In the genomic region with DNA sequence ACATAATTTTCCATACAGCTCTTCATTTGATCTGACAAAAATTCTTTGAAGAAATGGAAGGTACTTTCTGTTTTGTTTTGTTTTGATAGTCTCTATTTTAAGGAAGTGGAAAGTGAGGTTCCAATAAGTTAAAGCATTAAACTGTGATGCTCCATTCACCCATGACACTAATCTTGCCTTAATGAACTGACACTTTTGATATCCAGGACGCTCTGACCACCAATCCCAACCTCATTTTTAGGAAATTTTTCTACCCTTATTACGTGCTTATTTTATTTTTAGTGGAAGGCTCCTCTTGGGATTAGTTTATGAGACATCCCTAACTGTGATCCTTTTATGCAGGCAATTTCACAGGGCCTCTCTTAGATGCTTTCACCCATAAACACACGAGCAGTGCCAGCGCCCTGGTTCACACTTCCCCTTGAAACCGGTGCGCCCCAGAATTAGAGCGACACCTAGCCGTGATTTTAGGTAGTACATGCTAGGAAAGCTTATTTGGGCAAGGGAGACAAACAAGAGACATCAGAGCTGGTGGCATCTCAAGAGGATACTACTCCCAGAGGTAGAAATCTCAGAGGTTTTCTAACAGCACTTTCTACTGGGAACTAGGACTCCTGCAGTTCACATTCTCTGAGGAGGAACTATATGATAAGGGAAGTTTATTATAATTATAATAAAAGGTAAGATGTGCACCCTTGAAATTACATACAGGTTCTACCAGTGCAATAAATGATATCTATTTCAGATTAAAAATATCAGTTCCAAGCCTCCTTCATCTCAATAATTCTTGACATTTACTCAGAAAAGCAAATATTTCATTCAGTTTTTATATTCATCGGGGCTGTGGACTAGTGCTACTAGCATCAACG, we compare ENCODE assay signal across 1 cellular context.
TF ChIP-seq lines count a peak whose summit lies in the region.

No MANE protein-coding gene starts in this region.

TF ChIP-seq in HepG2, 621 proteins besides CTCF, POLR2A, EP300 and RAD21 (continued from another document):
- TF ChIP-seq, protein P1, sequence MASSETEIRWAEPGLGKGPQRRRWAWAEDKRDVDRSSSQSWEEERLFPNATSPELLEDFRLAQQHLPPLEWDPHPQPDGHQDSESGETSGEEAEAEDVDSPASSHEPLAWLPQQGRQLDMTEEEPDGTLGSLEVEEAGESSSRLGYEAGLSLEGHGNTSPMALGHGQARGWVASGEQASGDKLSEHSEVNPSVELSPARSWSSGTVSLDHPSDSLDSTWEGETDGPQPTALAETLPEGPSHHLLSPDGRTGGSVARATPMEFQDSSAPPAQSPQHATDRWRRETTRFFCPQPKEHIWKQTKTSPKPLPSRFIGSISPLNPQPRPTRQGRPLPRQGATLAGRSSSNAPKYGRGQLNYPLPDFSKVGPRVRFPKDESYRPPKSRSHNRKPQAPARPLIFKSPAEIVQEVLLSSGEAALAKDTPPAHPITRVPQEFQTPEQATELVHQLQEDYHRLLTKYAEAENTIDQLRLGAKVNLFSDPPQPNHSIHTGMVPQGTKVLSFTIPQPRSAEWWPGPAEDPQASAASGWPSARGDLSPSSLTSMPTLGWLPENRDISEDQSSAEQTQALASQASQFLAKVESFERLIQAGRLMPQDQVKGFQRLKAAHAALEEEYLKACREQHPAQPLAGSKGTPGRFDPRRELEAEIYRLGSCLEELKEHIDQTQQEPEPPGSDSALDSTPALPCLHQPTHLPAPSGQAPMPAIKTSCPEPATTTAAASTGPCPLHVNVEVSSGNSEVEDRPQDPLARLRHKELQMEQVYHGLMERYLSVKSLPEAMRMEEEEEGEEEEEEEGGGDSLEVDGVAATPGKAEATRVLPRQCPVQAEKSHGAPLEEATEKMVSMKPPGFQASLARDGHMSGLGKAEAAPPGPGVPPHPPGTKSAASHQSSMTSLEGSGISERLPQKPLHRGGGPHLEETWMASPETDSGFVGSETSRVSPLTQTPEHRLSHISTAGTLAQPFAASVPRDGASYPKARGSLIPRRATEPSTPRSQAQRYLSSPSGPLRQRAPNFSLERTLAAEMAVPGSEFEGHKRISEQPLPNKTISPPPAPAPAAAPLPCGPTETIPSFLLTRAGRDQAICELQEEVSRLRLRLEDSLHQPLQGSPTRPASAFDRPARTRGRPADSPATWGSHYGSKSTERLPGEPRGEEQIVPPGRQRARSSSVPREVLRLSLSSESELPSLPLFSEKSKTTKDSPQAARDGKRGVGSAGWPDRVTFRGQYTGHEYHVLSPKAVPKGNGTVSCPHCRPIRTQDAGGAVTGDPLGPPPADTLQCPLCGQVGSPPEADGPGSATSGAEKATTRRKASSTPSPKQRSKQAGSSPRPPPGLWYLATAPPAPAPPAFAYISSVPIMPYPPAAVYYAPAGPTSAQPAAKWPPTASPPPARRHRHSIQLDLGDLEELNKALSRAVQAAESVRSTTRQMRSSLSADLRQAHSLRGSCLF (CRISPR knock-in tag; IDR thresholded peaks at IDR 0.05; ENCODE audit: borderline replicate concordance) = no peak
- TF ChIP-seq STAG1 (CRISPR knock-in tag; IDR thresholded peaks at IDR 0.05) = peak; percentile 78
- TF ChIP-seq, protein P2, sequence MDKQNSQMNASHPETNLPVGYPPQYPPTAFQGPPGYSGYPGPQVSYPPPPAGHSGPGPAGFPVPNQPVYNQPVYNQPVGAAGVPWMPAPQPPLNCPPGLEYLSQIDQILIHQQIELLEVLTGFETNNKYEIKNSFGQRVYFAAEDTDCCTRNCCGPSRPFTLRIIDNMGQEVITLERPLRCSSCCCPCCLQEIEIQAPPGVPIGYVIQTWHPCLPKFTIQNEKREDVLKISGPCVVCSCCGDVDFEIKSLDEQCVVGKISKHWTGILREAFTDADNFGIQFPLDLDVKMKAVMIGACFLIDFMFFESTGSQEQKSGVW (CRISPR knock-in tag; IDR thresholded peaks at IDR 0.05; ENCODE audit: borderline replicate concordance) = no peak
- TF ChIP-seq, protein P3, sequence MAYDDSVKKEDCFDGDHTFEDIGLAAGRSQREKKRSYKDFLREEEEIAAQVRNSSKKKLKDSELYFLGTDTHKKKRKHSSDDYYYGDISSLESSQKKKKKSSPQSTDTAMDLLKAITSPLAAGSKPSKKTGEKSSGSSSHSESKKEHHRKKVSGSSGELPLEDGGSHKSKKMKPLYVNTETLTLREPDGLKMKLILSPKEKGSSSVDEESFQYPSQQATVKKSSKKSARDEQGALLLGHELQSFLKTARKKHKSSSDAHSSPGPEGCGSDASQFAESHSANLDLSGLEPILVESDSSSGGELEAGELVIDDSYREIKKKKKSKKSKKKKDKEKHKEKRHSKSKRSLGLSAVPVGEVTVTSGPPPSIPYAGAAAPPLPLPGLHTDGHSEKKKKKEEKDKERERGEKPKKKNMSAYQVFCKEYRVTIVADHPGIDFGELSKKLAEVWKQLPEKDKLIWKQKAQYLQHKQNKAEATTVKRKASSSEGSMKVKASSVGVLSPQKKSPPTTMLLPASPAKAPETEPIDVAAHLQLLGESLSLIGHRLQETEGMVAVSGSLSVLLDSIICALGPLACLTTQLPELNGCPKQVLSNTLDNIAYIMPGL (CRISPR knock-in tag; IDR thresholded peaks at IDR 0.05; ENCODE audit: borderline replicate concordance in 1 of 2, low read depth in 1 of 2) = 0 out of 4 replicates have a peak, but pooled peaks of 1 of the 2 experiments have one; percentile 26
TF ChIP-seq in HepG2: peak in this region for 5.
